In genomic region chr1:214332950-214333798, GRCh38 we compare ENCODE assay signal across 8 cellular contexts. TPM values are rescaled to one million over a fixed set of nuclear protein-coding genes. Genes with fewer than 3 reads are reported as not detected.
DNase-seq lines count a peak whose midpoint lies in the region; ATAC-seq and TF ChIP-seq lines count a peak whose summit lies in the region.

No MANE protein-coding gene starts in this region.

- in situ Hi-C loops in G401 (cut with HindIII; ENCODE audit: low sequenced_read_pairs): loop anchor here (25.0 kb wide), 2 partner anchors 254 to 1204 kb away; no protein-coding TSS in a partner anchor

- intact Hi-C loops in left cardiac atrium (cut with DNase I) (loop anchor here (2.0 to 5.0 kb wide), 2 partner anchors 252 to 254 kb away; no protein-coding TSS in a partner anchor), sciatic nerve (cut with DNase I) (loop anchor here (10.0 kb wide), 1 partner anchor 252 kb away; no protein-coding TSS in a partner anchor)

- H3F3A ChIP-seq in OCI-LY1 (ENCODE audit: insufficient read depth, low read length): no peaks in the 10 kb centered on the region

- no peak overlapping the region for H3K27ac ChIP-seq in OCI-LY1 (ENCODE audit: low read depth, low read length, poor library complexity, severe bottlenecking)

- H3K4me1 ChIP-seq in OCI-LY1 (ENCODE audit: insufficient read depth, low read length, severe bottlenecking): no peaks in the 10 kb centered on the region

- H4K20me1 ChIP-seq in OCI-LY1 (ENCODE audit: insufficient read depth, low read length): no peaks in the 10 kb centered on the region

- no peaks in the 10 kb centered on the region for H3K9me3 ChIP-seq in OCI-LY1 (ENCODE audit: low read length)

- no peaks in the 10 kb centered on the region for H3K9me3 Mint-ChIP-seq in HFFc6
- no peaks in the 10 kb centered on the region for H3K9me3 Mint-ChIP-seq in activated naive CD4-positive, alpha-beta T cell treated with anti-CD3 and anti-CD28 coated beads, Interleukin-2, amount 10 ng/mL, durations not matched to agents 7 days and 5 days

- H2AFZ ChIP-seq in OCI-LY1 (ENCODE audit: low read length): no peak overlapping the region

- H3K79me2 ChIP-seq in OCI-LY1 (ENCODE audit: insufficient read depth, low read length): no peaks in the 10 kb centered on the region

- H3K27me3 Mint-ChIP-seq in HFFc6 (ENCODE audit: insufficient read depth): peaks cover 5% of the 10 kb centered on the region
- H3K27me3 Mint-ChIP-seq in activated naive CD4-positive, alpha-beta T cell treated with anti-CD3 and anti-CD28 coated beads, Interleukin-2, amount 10 ng/mL, durations not matched to agents 7 days and 5 days: no peaks in the 10 kb centered on the region

- CTCF ChIA-PET in activated naive CD4-positive, alpha-beta T cell treated with anti-CD3 and anti-CD28 coated beads, Interleukin-2, amount 10 ng/mL, durations not matched to agents 7 days and 5 days (lab: Charles Lee): interaction anchor here (0.6 to 11.4 kb wide), 51 partner anchors 8 to 1192 kb away, joined by 3 to 435 read pairs (median 5); no protein-coding TSS in a partner anchor

- peak overlapping the region; percentile 74 for H3K27ac Mint-ChIP-seq in HFFc6
- H3K27ac Mint-ChIP-seq in activated naive CD4-positive, alpha-beta T cell treated with anti-CD3 and anti-CD28 coated beads, Interleukin-2, amount 10 ng/mL, durations not matched to agents 7 days and 5 days: peak overlapping the region; percentile 78

- no peak overlapping the region for H3K4me3 Mint-ChIP-seq in HFFc6
- no peak overlapping the region for H3K4me3 Mint-ChIP-seq in activated naive CD4-positive, alpha-beta T cell treated with anti-CD3 and anti-CD28 coated beads, Interleukin-2, amount 10 ng/mL, durations not matched to agents 7 days and 5 days

- H3K4me3 ChIP-seq in OCI-LY1 (ENCODE audit: low read depth, low read length, poor library complexity, severe bottlenecking): no peak overlapping the region

- peaks cover 32% of the 10 kb centered on the region for H3K4me1 Mint-ChIP-seq in HFFc6 (ENCODE audit: low read depth)
- H3K4me1 Mint-ChIP-seq in activated naive CD4-positive, alpha-beta T cell treated with anti-CD3 and anti-CD28 coated beads, Interleukin-2, amount 10 ng/mL, durations not matched to agents 7 days and 5 days: peaks cover 9% of the 10 kb centered on the region

- ATAC-seq in left cardiac atrium: peak; percentile 37 to 61
- ATAC-seq in sciatic nerve: peak; percentile 62
- no peak for ATAC-seq in HG02852 (IDR thresholded peaks at IDR 0.05; ENCODE audit: unreplicated experiment)
- ATAC-seq in GM19397 (IDR thresholded peaks at IDR 0.05; ENCODE audit: unreplicated experiment): no peak

- peaks cover 10% of the 10 kb centered on the region for H3K36me3 Mint-ChIP-seq in HFFc6 (ENCODE audit: low read depth)
- peaks cover 19% of the 10 kb centered on the region for H3K36me3 Mint-ChIP-seq in activated naive CD4-positive, alpha-beta T cell treated with anti-CD3 and anti-CD28 coated beads, Interleukin-2, amount 10 ng/mL, durations not matched to agents 7 days and 5 days

- TF ChIP-seq CTCF in HFFc6 (IDR thresholded peaks at IDR 0.05) (peak; percentile 92), OCI-LY1 (IDR thresholded peaks at IDR 0.05; ENCODE audit: low read length) (peak; percentile 95)

- no peaks in the 10 kb centered on the region for H3K27me3 ChIP-seq in OCI-LY1 (ENCODE audit: insufficient read depth, low read length)

- H3K4me2 ChIP-seq in OCI-LY1 (ENCODE audit: low read length): no peak overlapping the region

- H3K9ac ChIP-seq in OCI-LY1 (ENCODE audit: low read length): no peak overlapping the region

- no peaks in the 10 kb centered on the region for H3K9me2 ChIP-seq in OCI-LY1 (ENCODE audit: low read depth, low read length)

- no peaks in the 10 kb centered on the region for H3K36me3 ChIP-seq in OCI-LY1 (ENCODE audit: insufficient read depth, low read length)

- DNase-seq in G401 (ENCODE audit: low spot score) (peak; percentile 24), HFFc6 (peak; percentile 41), left cardiac atrium (peak; percentile 57), sciatic nerve (ENCODE audit: low spot score) (peak; percentile 82)
- peak; percentile 66 for DNase-seq in activated naive CD4-positive, alpha-beta T cell treated with anti-CD3 and anti-CD28 coated beads, Interleukin-2, amount 10 ng/mL, durations not matched to agents 7 days and 5 days

RNA-seq across cellular contexts. Expression of gene SMYD2, which starts 52.2 kb away (rescaled TPM):
- total RNA-seq in G401 (2014; rRNA removed; shearing (Covaris generic)): 30.5 and 53.3 TPM in 2 replicates
- 10 to 100 TPM; 27.3 to 32.3 (median 29.5) TPM for total RNA-seq in HFFc6 (2021; fragmentation: NEBNext Ultra II Directional; extraction: Animal tissue kit (Norgen Biotek cat#: 25700))
- 1 to 10 TPM; 8.7 to 9.4 TPM for total RNA-seq in left cardiac atrium
- 13.5 TPM for total RNA-seq in sciatic nerve

Comparison
In these comparisons a context has a peak if more than half of its experiments do, and no peak if none do; other contexts are left out.
1. DNase-seq: peak in every context shown above with its lines; median percentile 82 in sciatic nerve; 66 in activated naive CD4-positive, alpha-beta T cell treated with anti-CD3 and anti-CD28 coated beads, Interleukin-2, amount 10 ng/mL, durations not matched to agents 7 days and 5 days; 57 in left cardiac atrium; 41 in HFFc6; 24 in G401.
2. ATAC-seq: peak in left cardiac atrium (2 of 2) and sciatic nerve (single experiment); none in HG02852 (single experiment) and GM19397 (single experiment).